Comparison of ENCODE assay signal across 22 cellular contexts in genomic region chr18:58291131-58291530, GRCh38.
"Had no signal": no experiment of that assay in that cellular context is flagged by ENCODE, and none has a peak within 500 bp of the region (broad histone marks: within the 10 kb centered on the region; RNA-seq: fewer than 3 reads in every experiment).

No MANE protein-coding gene starts in this region.

- DNase-seq: activated CD4-positive, alpha-beta T cell treated with anti-CD3 and anti-CD28 coated beads, Interleukin-2, amount 10 ng/mL, durations not matched to agents 24 days and 14 days; activated CD8-positive, alpha-beta T cell treated with anti-CD3 and anti-CD28 coated beads for 36 hours; activated naive CD4-positive, alpha-beta T cell; activated naive CD8-positive, alpha-beta T cell treated with anti-CD3 and anti-CD28 coated beads for 36 hours; activated T-cell treated with anti-CD3 and anti-CD28 coated beads, Interleukin-2, amount 50 U/mL, for 1 hour; amniotic stem cell; colonic mucosa; endodermal cell; foreskin keratinocyte; glutamatergic neuron; kidney; left lung; mesendoderm; natural killer cell; stimulated activated CD4-positive, alpha-beta T cell treated with anti-CD3 and anti-CD28 coated beads, Interleukin-12 subunit alpha, Interleukin-12 subunit beta, amount 100 ng/mL, for 4 hours; stimulated activated CD4-positive, alpha-beta T cell treated with anti-CD3 and anti-CD28 coated beads, Interleukin-1b, Interleukin-23, amount 100 ng/mL, for 48 hours; stimulated activated CD8-positive, alpha-beta memory T cell treated with anti-CD3 and anti-CD28 coated beads, Interleukin-4, amount 100 ng/mL, for 48 hours; transverse colon had no signal

- H3K27ac Mint-ChIP-seq: activated CD4-positive, alpha-beta T cell treated with anti-CD3 and anti-CD28 coated beads, Interleukin-2, amount 10 ng/mL, durations not matched to agents 24 days and 14 days; activated CD8-positive, alpha-beta T cell treated with anti-CD3 and anti-CD28 coated beads for 36 hours; activated naive CD8-positive, alpha-beta T cell treated with anti-CD3 and anti-CD28 coated beads for 36 hours; activated T-helper 17 cell treated with anti-CD3 and anti-CD28 coated beads, Interleukin-2, amount 50 U/mL, for 72 hours; endodermal cell; natural killer cell; stimulated activated naive CD8-positive, alpha-beta T cell treated with anti-CD3 and anti-CD28 coated beads, Interleukin-15, Interleukin-2, amounts not matched to agents 100 ng/mL and 50 ng/mL, for 24 hours had no signal

- H3K4me3 ChIP-seq: colonic mucosa, left lung, suprapubic skin, transverse colon, vagina had no signal

- FAIRE-seq: kidney had no signal

- H3K9me3 Mint-ChIP-seq: activated CD4-positive, alpha-beta T cell treated with anti-CD3 and anti-CD28 coated beads, Interleukin-2, amount 10 ng/mL, durations not matched to agents 24 days and 14 days; activated CD8-positive, alpha-beta T cell treated with anti-CD3 and anti-CD28 coated beads for 36 hours; activated naive CD8-positive, alpha-beta T cell treated with anti-CD3 and anti-CD28 coated beads for 36 hours; activated T-helper 17 cell treated with anti-CD3 and anti-CD28 coated beads, Interleukin-2, amount 50 U/mL, for 72 hours; endodermal cell; natural killer cell; stimulated activated naive CD8-positive, alpha-beta T cell treated with anti-CD3 and anti-CD28 coated beads, Interleukin-15, Interleukin-2, amounts not matched to agents 100 ng/mL and 50 ng/mL, for 24 hours had no signal

- H3K36me3 Mint-ChIP-seq: activated naive CD8-positive, alpha-beta T cell treated with anti-CD3 and anti-CD28 coated beads for 36 hours; natural killer cell had no signal

- H3K27me3 Mint-ChIP-seq: activated naive CD8-positive, alpha-beta T cell treated with anti-CD3 and anti-CD28 coated beads for 36 hours; activated T-helper 17 cell treated with anti-CD3 and anti-CD28 coated beads, Interleukin-2, amount 50 U/mL, for 72 hours; stimulated activated naive CD8-positive, alpha-beta T cell treated with anti-CD3 and anti-CD28 coated beads, Interleukin-15, Interleukin-2, amounts not matched to agents 100 ng/mL and 50 ng/mL, for 24 hours had no signal

- H3K4me3 Mint-ChIP-seq: activated CD4-positive, alpha-beta T cell treated with anti-CD3 and anti-CD28 coated beads, Interleukin-2, amount 10 ng/mL, durations not matched to agents 24 days and 14 days; activated CD8-positive, alpha-beta T cell treated with anti-CD3 and anti-CD28 coated beads for 36 hours; activated naive CD8-positive, alpha-beta T cell treated with anti-CD3 and anti-CD28 coated beads for 36 hours; activated T-helper 17 cell treated with anti-CD3 and anti-CD28 coated beads, Interleukin-2, amount 50 U/mL, for 72 hours; endodermal cell; natural killer cell; stimulated activated naive CD8-positive, alpha-beta T cell treated with anti-CD3 and anti-CD28 coated beads, Interleukin-15, Interleukin-2, amounts not matched to agents 100 ng/mL and 50 ng/mL, for 24 hours had no signal

- ATAC-seq: activated CD8-positive, alpha-beta T cell treated with anti-CD3 and anti-CD28 coated beads for 36 hours; activated T-helper 17 cell treated with anti-CD3 and anti-CD28 coated beads, Interleukin-2, amount 50 U/mL, for 72 hours; foreskin keratinocyte; left lung; natural killer cell had no signal

- H3K4me1 Mint-ChIP-seq: activated CD4-positive, alpha-beta T cell treated with anti-CD3 and anti-CD28 coated beads, Interleukin-2, amount 10 ng/mL, durations not matched to agents 24 days and 14 days; activated T-helper 17 cell treated with anti-CD3 and anti-CD28 coated beads, Interleukin-2, amount 50 U/mL, for 72 hours; natural killer cell had no signal

- H3K9me3 ChIP-seq: colonic mucosa, left lung, suprapubic skin, transverse colon, vagina had no signal

- H3K27ac ChIP-seq: colonic mucosa, foreskin keratinocyte, suprapubic skin, transverse colon, vagina had no signal

- H3K27me3 ChIP-seq: colonic mucosa, foreskin keratinocyte, left lung, suprapubic skin, transverse colon, vagina had no signal

- H3K36me3 ChIP-seq: colonic mucosa, left lung, suprapubic skin, transverse colon, vagina had no signal
